In genomic region chr19:13978721-13979191, GRCh38 we compare ENCODE assay signal across 9 cellular contexts. TPM values are rescaled to one million over a fixed set of nuclear protein-coding genes. Genes with fewer than 3 reads are reported as not detected.
DNase-seq lines count a peak whose midpoint lies in the region; ATAC-seq and TF ChIP-seq lines count a peak whose summit lies in the region.
"Had no signal": no experiment of that assay in that cellular context is flagged by ENCODE, and none has a peak within 500 bp of the region (broad histone marks: within the 10 kb centered on the region; RNA-seq: fewer than 3 reads in every experiment).

No MANE protein-coding gene starts in this region.

- no peaks in the 10 kb centered on the region for H3K27me3 ChIP-seq in breast epithelium
- no peaks in the 10 kb centered on the region for H3K27me3 ChIP-seq in iPS-20b (ENCODE audit: insufficient read depth, low read length)
- H3K27me3 ChIP-seq in upper lobe of left lung: no peaks in the 10 kb centered on the region
- H3K27me3 ChIP-seq: pancreas had no signal

- CTCF ChIA-PET in MCF 10A (lab: Yijun Ruan, JAX): interaction anchor here (0.6 kb wide), 2 partner anchors 65 to 747 kb away, joined by 3 read pairs; no protein-coding TSS in a partner anchor

- ATAC-seq in upper lobe of left lung (ENCODE audit: low FRiP score in 2 of 2): peak in 1 of 2 donors; percentile 67

- BruUV-seq in MCF 10A (replicated peaks; lab: Mats Ljungman, UMichigan): no TSS peak

- H3K36me3 ChIP-seq in breast epithelium: no peaks in the 10 kb centered on the region
- 0 out of 2 replicates have a peak, but pooled peaks cover 3% of the 10 kb centered on the region for H3K36me3 ChIP-seq in iPS-20b (ENCODE audit: insufficient read depth, low read depth, low read length)
- H3K36me3 ChIP-seq in upper lobe of left lung: peaks cover 0 to 34% (median 15%) of the 10 kb centered on the region in 4 donors

- WGBS in upper lobe of left lung, 2 donors: 17 to 28% methylated on average over 6 to 33 of the region's 49 CpGs

- no peaks in the 10 kb centered on the region for H3K27me3 Mint-ChIP-seq in MCF 10A (ENCODE audit: insufficient read depth, unreplicated experiment)
- H3K27me3 Mint-ChIP-seq: activated T-helper 17 cell treated with anti-CD3 and anti-CD28 coated beads, Interleukin-2, amount 50 U/mL, for 72 hours had no signal

- TF ChIP-seq CTCF in breast epithelium (IDR thresholded peaks at IDR 0.05) (no peak), MCF 10A (IDR thresholded peaks at IDR 0.05; ENCODE audit: unreplicated experiment) (no peak), upper lobe of left lung (IDR thresholded peaks at IDR 0.05) (peak in 1 of 6 experiments; percentile 27)

- TF ChIP-seq EP300 in upper lobe of left lung (IDR thresholded peaks at IDR 0.05): no peak

- H3K4me1 ChIP-seq in breast epithelium (peaks cover 0 to 10% of the 10 kb centered on the region in 2 donors), iPS-20b (ENCODE audit: insufficient read depth, low read length) (peaks cover 8% of the 10 kb centered on the region; the same call in 1 of the 2 replicates), upper lobe of left lung (peaks cover 12 to 23% (median 17%) of the 10 kb centered on the region in 4 donors)
- H3K4me1 ChIP-seq: pancreas had no signal

- H3K9me3 ChIP-seq in breast epithelium: no peaks in the 10 kb centered on the region
- no peaks in the 10 kb centered on the region for H3K9me3 ChIP-seq in iPS-20b (ENCODE audit: insufficient read depth, low read depth, low read length)
- no peaks in the 10 kb centered on the region for H3K9me3 ChIP-seq in upper lobe of left lung
- H3K9me3 ChIP-seq: pancreas had no signal

- H3K4me3 ChIP-seq in breast epithelium: peak overlapping the region; percentile 41 to 72 (median 60)
- peak overlapping the region; percentile 62 for H3K4me3 ChIP-seq in iPS-20b (ENCODE audit: low read length)
- peak overlapping the region; percentile 14 to 63 (median 52) for H3K4me3 ChIP-seq in upper lobe of left lung

- DNase-seq in breast epithelium (ENCODE audit: low spot score in 2 of 2) (no peak), MCF 10A (ENCODE audit: unreplicated experiment) (no peak), upper lobe of left lung (peak in 1 of 2 donors; percentile 90), NCI-H2196 treated with DMSO at 0.1 percent for 48 hours (lab: John Stamatoyannopoulos, UW; ENCODE audit: unreplicated experiment) (no peak), kidney glomerular epithelial cell (lab: John Stamatoyannopoulos, UW) (no peak)
- DNase-seq: NCI-H2081 treated with DMSO at 0.1 percent for 48 hours had no signal

- peak overlapping the region; percentile 76 to 86 for H3K27ac ChIP-seq in breast epithelium
- no peak overlapping the region for H3K27ac ChIP-seq in iPS-20b (ENCODE audit: low read length)
- peak overlapping the region; percentile 66 to 85 (median 82) for H3K27ac ChIP-seq in upper lobe of left lung

- no peak overlapping the region for H3K27ac Mint-ChIP-seq in MCF 10A (ENCODE audit: low read depth, unreplicated experiment)
- H3K27ac Mint-ChIP-seq: activated T-helper 17 cell treated with anti-CD3 and anti-CD28 coated beads, Interleukin-2, amount 50 U/mL, for 72 hours had no signal

- intact Hi-C loops in breast epithelium (cut with DNase I; ENCODE audit: low total_unique reads): no loop called here
- intact Hi-C loops in MCF 10A (cut with micrococcal nuclease): no loop called here

- H3K4me3 Mint-ChIP-seq in MCF 10A (ENCODE audit: unreplicated experiment): no peak overlapping the region
- H3K4me3 Mint-ChIP-seq: activated T-helper 17 cell treated with anti-CD3 and anti-CD28 coated beads, Interleukin-2, amount 50 U/mL, for 72 hours had no signal

- peak overlapping the region; percentile 74; the same call in 1 of the 2 replicates for H3K9ac ChIP-seq in iPS-20b (ENCODE audit: low read depth, low read length)

- POLR2A ChIA-PET in MCF 10A (lab: Yijun Ruan, JAX): no interaction called here

- no peaks in the 10 kb centered on the region for H3K9me3 Mint-ChIP-seq in MCF 10A (ENCODE audit: unreplicated experiment)
- H3K9me3 Mint-ChIP-seq: activated T-helper 17 cell treated with anti-CD3 and anti-CD28 coated beads, Interleukin-2, amount 50 U/mL, for 72 hours had no signal

- peaks cover 36% of the 10 kb centered on the region for H3K36me3 Mint-ChIP-seq in MCF 10A (ENCODE audit: insufficient read depth, unreplicated experiment)

- peaks cover 5% of the 10 kb centered on the region for H3K4me1 Mint-ChIP-seq in MCF 10A (ENCODE audit: insufficient read depth, unreplicated experiment)

- TF ChIP-seq POLR2A in breast epithelium (IDR thresholded peaks at IDR 0.05) (no peak), upper lobe of left lung (IDR thresholded peaks at IDR 0.05) (no peak)

RNA-seq across cellular contexts. Expression of gene DCAF15, which starts 26.4 kb away (rescaled TPM):
- total RNA-seq in breast epithelium (10 to 100 TPM; 13.4 to 22.7 (median 19.0) TPM), MCF 10A (2022) (17.6 and 19.3 TPM in 2 replicates), upper lobe of left lung (10 to 100 TPM; 20.5 to 51.3 (median 39.0) TPM)

RNA-seq across cellular contexts. Expression of gene RFX1, which starts 27.4 kb away (rescaled TPM):
- total RNA-seq in breast epithelium (1 to 10 TPM; 2.6 to 3.7 (median 3.6) TPM), MCF 10A (2022) (16.8 and 17.7 TPM in 2 replicates), upper lobe of left lung (10 to 100 TPM in 5 of 6 donors, 1 to 10 TPM in 1; 6.0 to 22.3 (median 15.5) TPM)

RNA-seq across cellular contexts. Expression of gene PODNL1, which starts 40.5 kb away (rescaled TPM):
- total RNA-seq in breast epithelium: 1 to 10 TPM in 2 of 3 donors, under 1 TPM in 1; 0.80 to 8.8 (median 2.3) TPM
- 0.25 and 0.51 TPM in 2 replicates for total RNA-seq in MCF 10A (2022)
- total RNA-seq in upper lobe of left lung: 1 to 10 TPM; 1.5 to 4.3 (median 2.5) TPM

RNA-seq across cellular contexts. Expression of gene RLN3, which starts 49.2 kb away (rescaled TPM):
- total RNA-seq in breast epithelium (not detected), MCF 10A (2022) (not detected in 2 replicates), upper lobe of left lung (under 1 TPM in 1 of 6 donors, not detected in 5; 0.43 TPM)
- total RNA-seq: activated T-helper 17 cell treated with anti-CD3 and anti-CD28 coated beads, Interleukin-2, amount 50 U/mL, for 72 hours; pancreas had no signal

RNA-seq across cellular contexts. Expression of gene IL27RA, which starts 52.8 kb away (rescaled TPM):
- total RNA-seq in breast epithelium: 10 to 100 TPM in 1 of 3 donors, 1 to 10 TPM in 2; 5.1 to 11.0 (median 5.2) TPM
- 1.7 and 2.7 TPM in 2 replicates for total RNA-seq in MCF 10A (2022)
- total RNA-seq in upper lobe of left lung: 10 to 100 TPM in 5 of 6 donors, 1 to 10 TPM in 1; 9.3 to 24.4 (median 14.6) TPM
